Comparison of ENCODE assay signal across 9 cellular contexts in the genomic region with DNA sequence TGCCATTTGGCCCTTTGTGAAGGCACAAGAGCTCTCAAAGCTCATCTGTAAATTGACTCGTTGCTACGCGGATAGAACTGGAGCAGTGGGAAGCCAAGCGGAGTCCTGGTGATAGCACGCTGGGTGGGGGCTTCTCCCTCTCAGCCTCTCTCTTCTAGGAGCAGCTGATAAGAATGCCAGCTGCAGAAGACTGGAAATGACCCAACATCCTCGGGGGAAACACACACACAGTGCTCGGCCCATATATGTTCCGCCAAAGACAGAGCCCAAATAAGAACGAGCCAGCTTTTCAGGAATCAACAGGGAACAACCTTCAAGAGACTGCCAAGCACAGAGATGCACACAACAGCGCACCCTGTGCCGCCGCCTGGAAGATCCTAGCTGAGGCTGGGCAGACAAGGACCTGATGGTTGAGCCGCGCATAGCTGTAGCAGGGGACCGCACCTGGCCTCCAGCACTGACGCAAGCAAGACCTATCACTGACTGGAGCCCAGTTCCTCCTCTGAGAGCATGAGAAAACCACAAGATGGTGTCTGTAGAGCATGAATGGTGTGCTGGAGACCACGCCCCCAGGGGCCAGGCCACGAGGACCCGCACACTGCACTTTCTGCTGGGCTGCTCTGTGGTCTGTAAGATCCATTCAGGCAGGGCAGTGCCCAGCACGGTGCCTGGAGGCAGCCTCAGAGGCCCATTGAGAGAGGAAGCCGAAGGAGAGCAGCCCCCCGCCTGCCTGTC. TPM values are rescaled to one million over a fixed set of nuclear protein-coding genes. Genes with fewer than 3 reads are reported as not detected.
A peak's percentile ranks its signal among the peaks of the same experiment; 100 is the strongest.
DNase-seq lines count a peak whose midpoint lies in the region; ATAC-seq, FAIRE-seq and TF ChIP-seq lines count a peak whose summit lies in the region.
"Had no signal": no experiment of that assay in that cellular context is flagged by ENCODE, and none has a peak within 500 bp of the region (broad histone marks: within the 10 kb centered on the region; RNA-seq: fewer than 3 reads in every experiment).

No MANE protein-coding gene starts in this region.

- no peaks in the 10 kb centered on the region for H3K27me3 ChIP-seq in SJCRH30
- H3K27me3 ChIP-seq in keratinocyte (ENCODE audit: control insufficient read depth, extremely low read depth, insufficient read depth, low read length), result no peaks in the 10 kb centered on the region

- peaks cover 30% of the 10 kb centered on the region for H3K9me1 ChIP-seq in keratinocyte (ENCODE audit: control insufficient read depth, extremely low read depth, insufficient read depth, low read length)

- H3K9me3 Mint-ChIP-seq in activated naive CD8-positive, alpha-beta T cell treated with anti-CD3 and anti-CD28 coated beads for 36 hours, result no peaks in the 10 kb centered on the region

- peak overlapping the region; percentile 91 for H3K27ac Mint-ChIP-seq in activated naive CD8-positive, alpha-beta T cell treated with anti-CD3 and anti-CD28 coated beads for 36 hours

- H4K20me1 ChIP-seq in keratinocyte (ENCODE audit: control insufficient read depth, extremely low read depth, insufficient read depth, low read length), result peaks cover 27% of the 10 kb centered on the region

- H3K4me3 ChIP-seq in SJCRH30, result no peak overlapping the region
- peak overlapping the region in 2 of 3 experiments; percentile 46 to 58 for H3K4me3 ChIP-seq in keratinocyte (ENCODE audit: control insufficient read depth in 2 of 3, extremely low read depth in 1 of 3, insufficient read depth in 2 of 3, low read depth in 1 of 3, low read length in 3 of 3)

- H3K27me3 Mint-ChIP-seq in activated naive CD8-positive, alpha-beta T cell treated with anti-CD3 and anti-CD28 coated beads for 36 hours, result no peaks in the 10 kb centered on the region

- peak overlapping the region; percentile 36 for H3K9ac ChIP-seq in keratinocyte (ENCODE audit: control insufficient read depth, extremely low read depth, insufficient read depth, low read length)

- DNase-seq in AML-193 (lab: John Stamatoyannopoulos, UW) (peak; percentile 36 to 61), SJCRH30 (peak; percentile 34 to 51), keratinocyte (ENCODE audit: low read depth, low spot score) (no peak), D341Med (ENCODE audit: low spot score) (no peak)
- peak; percentile 75 for DNase-seq in activated naive CD8-positive, alpha-beta T cell treated with anti-CD3 and anti-CD28 coated beads for 36 hours
- peak; percentile 35 for DNase-seq in stimulated activated naive CD4-positive, alpha-beta T cell treated with Interleukin-2 at 50 U/mL for 16 hours (lab: John Stamatoyannopoulos, UW)

- H3K36me3 Mint-ChIP-seq in activated naive CD8-positive, alpha-beta T cell treated with anti-CD3 and anti-CD28 coated beads for 36 hours, result peaks cover 13% of the 10 kb centered on the region

- H3K27ac ChIP-seq in SJCRH30, result no peak overlapping the region
- H3K27ac ChIP-seq in keratinocyte (ENCODE audit: control insufficient read depth, insufficient read depth, low read length), result peak overlapping the region; percentile 38

- H2AFZ ChIP-seq in keratinocyte (ENCODE audit: control insufficient read depth, low read length), result no peak overlapping the region

- H3K79me2 ChIP-seq in keratinocyte (ENCODE audit: control insufficient read depth, insufficient read depth, low read length), result peaks cover 92% of the 10 kb centered on the region

- peak overlapping the region; percentile 80 for H3K4me3 Mint-ChIP-seq in activated naive CD8-positive, alpha-beta T cell treated with anti-CD3 and anti-CD28 coated beads for 36 hours

- peaks cover 79% of the 10 kb centered on the region for H3K4me1 Mint-ChIP-seq in activated naive CD8-positive, alpha-beta T cell treated with anti-CD3 and anti-CD28 coated beads for 36 hours

- peak overlapping the region; percentile 80 for H3K4me2 ChIP-seq in keratinocyte (ENCODE audit: control insufficient read depth, extremely low read depth, insufficient read depth, low read depth, low read length)

- H3K4me1 ChIP-seq in SJCRH30 (peaks cover 41% of the 10 kb centered on the region), keratinocyte (ENCODE audit: control insufficient read depth, extremely low read depth, insufficient read depth, low read length) (peaks cover 60% of the 10 kb centered on the region)

- H3K9me3 ChIP-seq in SJCRH30 (replicated peaks) (no peaks in the 10 kb centered on the region), keratinocyte (ENCODE audit: control insufficient read depth, low read depth, low read length) (no peaks in the 10 kb centered on the region)

- H3K36me3 ChIP-seq in SJCRH30 (no peaks in the 10 kb centered on the region), keratinocyte (ENCODE audit: control insufficient read depth in 2 of 2, extremely low read depth in 1 of 2, insufficient read depth in 2 of 2, low read length in 2 of 2) (peaks cover 1 to 9% of the 10 kb centered on the region in 2 experiments)

- dilution Hi-C loops in keratinocyte (cut with MboI; ENCODE audit: extremely low pct_ligation_motif_present, low sequenced_read_pairs), result no loop called here

- peak; percentile 40 for ATAC-seq in GM19023 (IDR thresholded peaks at IDR 0.05; ENCODE audit: unreplicated experiment)
- peak; percentile 45 for ATAC-seq in HG03175 (IDR thresholded peaks at IDR 0.05; ENCODE audit: unreplicated experiment)

- TF ChIP-seq CTCF in keratinocyte (optimal IDR thresholded peaks at IDR 0.05 in 1 of 3, IDR thresholded peaks at IDR 0.05 in 1 of 3, conservative IDR thresholded peaks at IDR 0.05 in 1 of 3; ENCODE audit: extremely low read depth in 1 of 3, insufficient read depth in 2 of 3, low read length in 3 of 3), result peak in 1 of 3 experiments; percentile 10

- FAIRE-seq in keratinocyte (lab: Jason Lieb, UNC), result peak; percentile 72
- FAIRE-seq: frontal cortex had no signal

RNA-seq across cellular contexts. Expression of gene SLC35E1, which starts 16.0 kb away (rescaled TPM):
- total RNA-seq in SJCRH30 (2014; rRNA removed; shearing (Covaris generic)), result 40.8 and 40.9 TPM in 2 replicates
- 10 to 100 TPM; 46.7 TPM for total RNA-seq in activated naive CD8-positive, alpha-beta T cell treated with anti-CD3 and anti-CD28 coated beads for 36 hours
- polyA plus RNA-seq in keratinocyte, result 30.3 to 42.0 TPM (median 39.1 TPM) in 3 replicates
- polyA plus RNA-seq in keratinocyte (2011; ENCODE audit: low read depth), result 17.8 TPM
- polyA plus RNA-seq in keratinocyte (2011; cell fraction: cytosol; rRNA removed), result 28.7 and 32.6 TPM in 2 replicates
- polyA plus RNA-seq in keratinocyte (2011; cell fraction: nucleus; rRNA removed), result 56.4 and 59.8 TPM in 2 replicates
- 38.9 and 39.4 TPM in 2 replicates for polyA plus RNA-seq in keratinocyte (2012; ENCODE audit: low replicate concordance)
- 81.4 to 109 TPM (median 105 TPM) in 3 replicates for polyA minus RNA-seq in keratinocyte
- polyA minus RNA-seq in keratinocyte (2011; cell fraction: cytosol; rRNA and poly(A)+ RNA removed), result 59.9 TPM
- 50.9 and 66.0 TPM in 2 replicates for polyA minus RNA-seq in keratinocyte (2011; cell fraction: nucleus; rRNA and poly(A)+ RNA removed)

RNA-seq across cellular contexts. Expression of gene MED26, which starts 39.7 kb away (rescaled TPM):
- 12.6 and 13.5 TPM in 2 replicates for total RNA-seq in SJCRH30 (2014; rRNA removed; shearing (Covaris generic))
- 10 to 100 TPM; 16.0 to 17.2 TPM for total RNA-seq in activated naive CD8-positive, alpha-beta T cell treated with anti-CD3 and anti-CD28 coated beads for 36 hours
- 4.7 to 5.9 TPM (median 4.9 TPM) in 3 replicates for polyA plus RNA-seq in keratinocyte
- 5.0 TPM for polyA plus RNA-seq in keratinocyte (2011; ENCODE audit: low read depth)
- 3.6 and 4.1 TPM in 2 replicates for polyA plus RNA-seq in keratinocyte (2011; cell fraction: cytosol; rRNA removed)
- polyA plus RNA-seq in keratinocyte (2011; cell fraction: nucleus; rRNA removed), result 9.6 and 9.7 TPM in 2 replicates
- polyA plus RNA-seq in keratinocyte (2012; ENCODE audit: low replicate concordance), result 5.3 and 7.2 TPM in 2 replicates
- polyA minus RNA-seq in keratinocyte, result 5.8 to 8.5 TPM (median 6.7 TPM) in 3 replicates
- polyA minus RNA-seq in keratinocyte (2011; cell fraction: cytosol; rRNA and poly(A)+ RNA removed), result 13.0 TPM
- 9.2 and 10.4 TPM in 2 replicates for polyA minus RNA-seq in keratinocyte (2011; cell fraction: nucleus; rRNA and poly(A)+ RNA removed)

RNA-seq across cellular contexts. Expression of gene CHERP, which starts 46.0 kb away (rescaled TPM):
- total RNA-seq in SJCRH30 (2014; rRNA removed; shearing (Covaris generic)), result 21.1 and 23.0 TPM in 2 replicates
- total RNA-seq in activated naive CD8-positive, alpha-beta T cell treated with anti-CD3 and anti-CD28 coated beads for 36 hours, result 10 to 100 TPM; 82.3 to 93.7 TPM
- polyA plus RNA-seq in keratinocyte, result 3.3 to 9.1 TPM (median 3.6 TPM) in 3 replicates
- polyA plus RNA-seq in keratinocyte (2011; ENCODE audit: low read depth), result 12.8 TPM
- 4.0 and 8.6 TPM in 2 replicates for polyA plus RNA-seq in keratinocyte (2011; cell fraction: cytosol; rRNA removed)
- 18.6 and 23.9 TPM in 2 replicates for polyA plus RNA-seq in keratinocyte (2011; cell fraction: nucleus; rRNA removed)
- polyA plus RNA-seq in keratinocyte (2012; ENCODE audit: low replicate concordance), result 16.1 and 26.7 TPM in 2 replicates
- 1.9 to 30.9 TPM (median 5.2 TPM) in 3 replicates for polyA minus RNA-seq in keratinocyte
- 13.4 TPM for polyA minus RNA-seq in keratinocyte (2011; cell fraction: cytosol; rRNA and poly(A)+ RNA removed)
- 11.7 and 18.0 TPM in 2 replicates for polyA minus RNA-seq in keratinocyte (2011; cell fraction: nucleus; rRNA and poly(A)+ RNA removed)

Comparison
In these comparisons a context has a peak if more than half of its experiments do, and no peak if none do; other contexts are left out.
1. DNase-seq: peak in AML-193 (2 of 2), SJCRH30 (2 of 2), activated naive CD8-positive, alpha-beta T cell treated with anti-CD3 and anti-CD28 coated beads for 36 hours (single experiment) and stimulated activated naive CD4-positive, alpha-beta T cell treated with Interleukin-2 at 50 U/mL for 16 hours (single experiment); none in keratinocyte (single experiment) and D341Med (single experiment).